ENCODE assay signal across 27 cellular contexts in genomic region chr12:11713202-11713601, GRCh38.
"Had no signal": no experiment of that assay in that cellular context is flagged by ENCODE, and none has a peak within 500 bp of the region (broad histone marks: within the 10 kb centered on the region; RNA-seq: fewer than 3 reads in every experiment).

No MANE protein-coding gene starts in this region.

- H3K27me3 Mint-ChIP-seq: activated naive CD8-positive, alpha-beta T cell treated with anti-CD3 and anti-CD28 coated beads, Interleukin-2, amount 10 ng/mL, durations not matched to agents 7 days and 5 days had no signal

- ATAC-seq: foreskin keratinocyte, heart left ventricle, left colon, right cardiac atrium, upper lobe of right lung had no signal

- H3K27me3 ChIP-seq: esophagus muscularis mucosa, foreskin keratinocyte, heart left ventricle, stomach, tibial artery, upper lobe of right lung had no signal

- H3K9ac ChIP-seq: SK-N-SH had no signal

- DNase-seq: activated CD8-positive, alpha-beta memory T cell treated with anti-CD3 and anti-CD28 coated beads, Interleukin-2, amount 50 U/mL, for 48 hours; activated naive CD4-positive, alpha-beta T cell; activated naive CD8-positive, alpha-beta T cell treated with anti-CD3 and anti-CD28 coated beads, Interleukin-2, amount 10 ng/mL, durations not matched to agents 7 days and 5 days; amniotic stem cell; central memory CD4-positive, alpha-beta T cell; dermis blood vessel endothelial cell; effector CD4-positive, alpha-beta T cell; foreskin keratinocyte; heart left ventricle; hypothalamus; immature natural killer cell; kidney; left colon; mammary epithelial cell; posterior cingulate gyrus; right cardiac atrium; SK-N-SH; stimulated activated CD4-positive, alpha-beta T cell treated with anti-CD3 and anti-CD28 coated beads, Interleukin-2, amount 100 ng/mL, for 48 hours; stomach; SW 1271; T1000; tibial artery; upper lobe of right lung; WERI-Rb-1 had no signal

- H3K4me3 Mint-ChIP-seq: activated naive CD8-positive, alpha-beta T cell treated with anti-CD3 and anti-CD28 coated beads, Interleukin-2, amount 10 ng/mL, durations not matched to agents 7 days and 5 days; immature natural killer cell; nephron; T-helper 1 cell treated with Interleukin-12 subunit alpha and Interleukin-12 subunit beta and Interleukin-4 antibody, amounts not matched to agents 30 μg/mL and 1 μg/mL, for 36 hours had no signal

- H3K4me3 ChIP-seq: esophagus muscularis mucosa, heart left ventricle, stomach, tibial artery, upper lobe of right lung had no signal

- H3K36me3 ChIP-seq: stomach, upper lobe of right lung, WERI-Rb-1 had no signal

- H3K4me2 ChIP-seq: SK-N-SH had no signal

- H3K27ac Mint-ChIP-seq: activated naive CD8-positive, alpha-beta T cell treated with anti-CD3 and anti-CD28 coated beads, Interleukin-2, amount 10 ng/mL, durations not matched to agents 7 days and 5 days; immature natural killer cell; nephron; T-helper 1 cell treated with Interleukin-12 subunit alpha and Interleukin-12 subunit beta and Interleukin-4 antibody, amounts not matched to agents 30 μg/mL and 1 μg/mL, for 36 hours had no signal

- H3K9me3 Mint-ChIP-seq: immature natural killer cell; nephron; T-helper 1 cell treated with Interleukin-12 subunit alpha and Interleukin-12 subunit beta and Interleukin-4 antibody, amounts not matched to agents 30 μg/mL and 1 μg/mL, for 36 hours had no signal

- H3K27ac ChIP-seq: foreskin keratinocyte, heart left ventricle, stomach, upper lobe of right lung, WERI-Rb-1 had no signal

- H3K9me3 ChIP-seq: esophagus muscularis mucosa, heart left ventricle, SK-N-SH, stomach, tibial artery, upper lobe of right lung had no signal
